8 cellular contexts compared by ENCODE assay signal in the genomic region with DNA sequence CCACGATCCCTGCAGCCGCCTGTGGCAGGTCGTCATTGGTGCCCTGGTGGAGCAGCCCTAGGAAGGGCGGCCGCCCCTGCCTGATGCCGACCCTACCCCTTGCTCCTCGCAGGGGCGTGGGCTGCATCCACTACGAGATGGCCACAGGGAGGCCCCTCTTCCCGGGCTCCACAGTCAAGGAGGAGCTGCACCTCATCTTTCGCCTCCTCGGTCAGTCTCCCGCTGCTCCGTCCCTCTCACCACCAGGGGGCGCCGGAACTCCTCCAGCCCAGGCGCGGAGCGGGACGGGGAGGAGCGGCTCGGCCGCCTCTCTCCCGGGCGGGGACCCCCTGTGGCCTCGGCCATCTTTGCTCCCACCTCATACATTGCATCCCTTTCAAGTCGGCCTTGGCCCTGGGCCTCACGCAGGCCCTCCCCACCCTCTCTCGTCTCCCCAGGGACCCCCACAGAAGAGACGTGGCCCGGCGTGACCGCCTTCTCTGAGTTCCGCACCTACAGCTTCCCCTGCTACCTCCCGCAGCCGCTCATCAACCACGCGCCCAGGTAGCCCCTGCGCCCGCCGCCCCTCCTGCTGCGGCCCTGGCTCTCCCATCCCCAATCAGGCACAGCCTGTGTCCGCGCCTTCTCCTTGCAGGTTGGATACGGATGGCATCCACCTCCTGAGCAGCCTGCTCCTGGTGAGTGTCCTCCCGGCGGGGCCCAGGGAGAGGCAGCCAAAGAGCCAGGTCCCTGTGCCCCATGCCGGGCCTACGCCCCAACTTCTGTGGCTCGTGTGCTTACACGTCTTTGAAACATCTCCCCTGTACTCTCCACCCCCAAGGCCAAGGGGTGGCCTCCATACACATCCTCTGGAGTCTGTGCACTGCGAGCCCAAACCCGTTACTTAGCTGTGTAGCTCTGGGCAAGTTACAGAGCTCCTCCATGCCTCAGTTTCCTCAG. TPM values are rescaled to one million over a fixed set of nuclear protein-coding genes. Genes with fewer than 3 reads are reported as not detected.
DNase-seq lines count a peak whose midpoint lies in the region; ATAC-seq lines count a peak whose summit lies in the region.

No MANE protein-coding gene starts in this region.

- DNase-seq in D341Med (ENCODE audit: low spot score), result peak; percentile 97
- peak; percentile 37 for DNase-seq in NCI-H82 treated with DMSO at 0.1 percent for 48 hours (lab: John Stamatoyannopoulos, UW; ENCODE audit: unreplicated experiment)
- DNase-seq in activated CD8-positive, alpha-beta memory T cell treated with anti-CD3 and anti-CD28 coated beads, Interleukin-2, amount 10 ng/mL, durations not matched to agents 7 days and 5 days, result peak; percentile 82
- peak; percentile 73 for DNase-seq in middle frontal gyrus (ENCODE audit: extremely low spot score, low spot score)
- peak; percentile 72 to 74 for DNase-seq in stimulated activated CD8-positive, alpha-beta memory T cell treated with anti-CD3 and anti-CD28 coated beads, Interleukin-4, amount 100 ng/mL, for 1 hour (ENCODE audit: low read depth in 2 of 2, low spot score in 1 of 2)
- DNase-seq in putamen (ENCODE audit: low spot score), result no peak

- H3K36me3 ChIP-seq in endocrine pancreas (ENCODE audit: control insufficient read depth, insufficient read depth, low read length), result no peaks in the 10 kb centered on the region

- peak overlapping the region; percentile 52 for H3K9ac ChIP-seq in endocrine pancreas (ENCODE audit: control insufficient read depth, insufficient read depth, low read length)

- peaks cover 3% of the 10 kb centered on the region for H3K4me1 Mint-ChIP-seq in activated CD8-positive, alpha-beta memory T cell treated with anti-CD3 and anti-CD28 coated beads, Interleukin-2, amount 10 ng/mL, durations not matched to agents 7 days and 5 days

- H3K9me3 Mint-ChIP-seq in activated CD8-positive, alpha-beta memory T cell treated with anti-CD3 and anti-CD28 coated beads, Interleukin-2, amount 10 ng/mL, durations not matched to agents 7 days and 5 days (ENCODE audit: low read depth), result no peaks in the 10 kb centered on the region

- no peak overlapping the region for H3K4me3 Mint-ChIP-seq in activated CD8-positive, alpha-beta memory T cell treated with anti-CD3 and anti-CD28 coated beads, Interleukin-2, amount 10 ng/mL, durations not matched to agents 7 days and 5 days

- H3K27ac Mint-ChIP-seq in activated CD8-positive, alpha-beta memory T cell treated with anti-CD3 and anti-CD28 coated beads, Interleukin-2, amount 10 ng/mL, durations not matched to agents 7 days and 5 days, result no peak overlapping the region

- peak; percentile 68 for ATAC-seq in HG02759 (IDR thresholded peaks at IDR 0.05; ENCODE audit: unreplicated experiment)
- ATAC-seq in activated CD8-positive, alpha-beta memory T cell treated with anti-CD3 and anti-CD28 coated beads, Interleukin-2, amount 10 ng/mL, durations not matched to agents 7 days and 5 days, result peak; percentile 85

- no peak overlapping the region for H3K4me3 ChIP-seq in endocrine pancreas (ENCODE audit: control insufficient read depth, insufficient read depth, low read length)

- CTCF ChIA-PET in activated CD8-positive, alpha-beta memory T cell treated with anti-CD3 and anti-CD28 coated beads, Interleukin-2, amount 10 ng/mL, durations not matched to agents 7 days and 5 days (lab: Charles Lee), result interaction anchor here (0.6 to 6.0 kb wide), 31 partner anchors 9 to 196 kb away, joined by 3 to 107 read pairs (median 4); partner anchors contain the start of genes ELK4 and SLC45A3

- peaks cover 7% of the 10 kb centered on the region for H3K27me3 Mint-ChIP-seq in activated CD8-positive, alpha-beta memory T cell treated with anti-CD3 and anti-CD28 coated beads, Interleukin-2, amount 10 ng/mL, durations not matched to agents 7 days and 5 days

- H3K4me1 ChIP-seq in endocrine pancreas (ENCODE audit: control insufficient read depth, insufficient read depth, low read length), result no peaks in the 10 kb centered on the region

- H3K27me3 ChIP-seq in endocrine pancreas (ENCODE audit: control insufficient read depth, insufficient read depth, low read length), result no peaks in the 10 kb centered on the region

- H3K9me3 ChIP-seq in endocrine pancreas (ENCODE audit: control insufficient read depth, low read length), result no peaks in the 10 kb centered on the region

- no peaks in the 10 kb centered on the region for H3K36me3 Mint-ChIP-seq in activated CD8-positive, alpha-beta memory T cell treated with anti-CD3 and anti-CD28 coated beads, Interleukin-2, amount 10 ng/mL, durations not matched to agents 7 days and 5 days

RNA-seq across cellular contexts. Expression of gene CDK18, which starts 24.7 kb away (rescaled TPM):
- total RNA-seq in activated CD8-positive, alpha-beta memory T cell treated with anti-CD3 and anti-CD28 coated beads, Interleukin-2, amount 10 ng/mL, durations not matched to agents 7 days and 5 days, result 1 to 10 TPM; 4.0 to 5.2 TPM
